In the genomic region with DNA sequence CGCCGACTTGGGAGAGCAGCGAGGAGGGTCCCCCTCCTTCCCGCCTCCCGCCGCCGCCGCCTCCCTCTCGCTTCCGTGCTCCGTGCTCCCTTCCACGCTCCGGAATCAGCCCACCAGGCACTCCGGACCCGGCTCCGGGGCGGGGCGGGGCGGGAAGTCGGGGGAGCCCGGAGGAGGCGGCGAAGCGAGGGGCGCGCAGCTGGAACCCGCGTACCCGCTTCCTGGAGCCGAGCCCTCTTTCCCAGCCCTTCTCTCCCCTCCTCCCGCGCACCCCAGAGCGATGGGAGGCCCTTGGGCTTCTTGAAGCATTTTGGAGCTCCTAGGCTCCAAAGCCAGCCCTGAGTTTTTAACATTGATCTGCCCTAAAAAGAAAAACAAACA, we compare ENCODE assay signal across 12 cellular contexts. TPM values are rescaled to one million over a fixed set of nuclear protein-coding genes. Genes with fewer than 3 reads are reported as not detected.
DNase-seq lines count a peak whose midpoint lies in the region; ATAC-seq and TF ChIP-seq lines count a peak whose summit lies in the region.
"Had no signal": no experiment of that assay in that cellular context is flagged by ENCODE, and none has a peak within 500 bp of the region (broad histone marks: within the 10 kb centered on the region; RNA-seq: fewer than 3 reads in every experiment).

A gene (minus strand): TSS at position 9 of the 381 bp plus-strand sequence. CDS start 16,466 bp downstream, outside the sequence.

- no peak within 1 kb of the TSS for H2AK9ac ChIP-seq in IMR-90 (replicated peaks; ENCODE audit: low read depth, low read length, poor library complexity)

- H2BK15ac ChIP-seq in IMR-90 (ENCODE audit: low read depth, low read length): no peak within 1 kb of the TSS

- H3K4me1 ChIP-seq in IMR-90 (ENCODE audit: control insufficient read depth, insufficient read depth, low read length) (no peaks in the 10 kb centered on the region), neural progenitor cell (peaks cover 26% of the 10 kb centered on the region)

- WGBS in IMR-90 (ENCODE audit: extremely low coverage in 2 of 2, insufficient read length in 1 of 2), 2 experiments: 0% methylated on average over 9 of the region's 33 CpGs; no CpG with 5 or more reads in 1 of the 2 experiments

- H3K4me2 ChIP-seq in IMR-90 (ENCODE audit: low read depth, low read length): no peak within 1 kb of the TSS
- peak within 1 kb of the TSS; percentile 92 for H3K4me2 ChIP-seq in neural progenitor cell
- H3K4me2 ChIP-seq: KMS-11 had no signal

- H3K79me2 ChIP-seq in neural progenitor cell (ENCODE audit: low read depth): no peaks in the 10 kb centered on the region

- H3K27ac Mint-ChIP-seq in glutamatergic neuron (ENCODE audit: unreplicated experiment) (no peak within 1 kb of the TSS), neural progenitor cell (no peak within 1 kb of the TSS)

- H3K36me3 ChIP-seq in IMR-90 (ENCODE audit: control insufficient read depth, insufficient read depth, low read length): no peaks in the 10 kb centered on the region
- H3K36me3 ChIP-seq in neural progenitor cell: no peaks in the 10 kb centered on the region

- H3K9me1 ChIP-seq in IMR-90 (ENCODE audit: insufficient read depth, low read length): no peaks in the 10 kb centered on the region

- no peaks in the 10 kb centered on the region for H3K9me3 Mint-ChIP-seq in glutamatergic neuron (ENCODE audit: unreplicated experiment)
- no peaks in the 10 kb centered on the region for H3K9me3 Mint-ChIP-seq in neural progenitor cell

- TF ChIP-seq RAD21 in IMR-90 (IDR thresholded peaks at IDR 0.05; ENCODE audit: low read length): no peak

- intact Hi-C loops in IMR-90 (cut with micrococcal nuclease): no loop called here

- POLR2A ChIA-PET in IMR-90 (lab: Charles Lee; ENCODE audit: unreplicated experiment): no interaction called here

- H3K18ac ChIP-seq in IMR-90 (ENCODE audit: low read depth, low read length): no peak within 1 kb of the TSS

- H3K9me3 ChIP-seq in IMR-90 (ENCODE audit: control insufficient read depth, insufficient read depth, low read length) (no peaks in the 10 kb centered on the region), neural progenitor cell (ENCODE audit: low read depth) (no peaks in the 10 kb centered on the region)

- H3K56ac ChIP-seq in IMR-90 (ENCODE audit: extremely low read depth, insufficient read depth, low read length): no peak within 1 kb of the TSS

- no peak for TF ChIP-seq POLR2A in IMR-90 (IDR thresholded peaks at IDR 0.05; ENCODE audit: low read depth, low read length)

- H3K36me3 Mint-ChIP-seq in glutamatergic neuron (ENCODE audit: unreplicated experiment) (no peaks in the 10 kb centered on the region), neural progenitor cell (no peaks in the 10 kb centered on the region)

- peaks cover 66% of the 10 kb centered on the region for H3K27me3 ChIP-seq in IMR-90 (ENCODE audit: control insufficient read depth, insufficient read depth, low read length)
- peaks cover 42% of the 10 kb centered on the region for H3K27me3 ChIP-seq in neural progenitor cell

- no peak within 1 kb of the TSS for H2BK5ac ChIP-seq in IMR-90 (ENCODE audit: low read depth, low read length, poor library complexity, severe bottlenecking)

- no peak within 1 kb of the TSS for H4K8ac ChIP-seq in IMR-90 (ENCODE audit: low read depth in 2 of 2, low read length in 2 of 2)

- H3F3A ChIP-seq in neural progenitor cell (ENCODE audit: low read depth): peaks cover 35% of the 10 kb centered on the region

- no peaks in the 10 kb centered on the region for H3K79me1 ChIP-seq in IMR-90 (ENCODE audit: low read depth in 1 of 2, low read length in 2 of 2)

- CTCF ChIA-PET in IMR-90 (lab: Yijun Ruan, JAX): interaction anchor here (0.5 kb wide), 1 partner anchor 408 kb away, joined by 3 read pairs; no protein-coding TSS in a partner anchor

- ATAC-seq in IMR-90 (ENCODE audit: low read depth): peak; percentile 44

- no peak within 1 kb of the TSS for H2BK120ac ChIP-seq in IMR-90 (ENCODE audit: low read depth, low read length)

- dilution Hi-C loops in IMR-90 (cut with HindIII; ENCODE audit: low sequenced_read_pairs, unreplicated experiment): no loop called here

- H3K9ac ChIP-seq in IMR-90 (ENCODE audit: low read depth, low read length) (no peak within 1 kb of the TSS), neural progenitor cell (no peak within 1 kb of the TSS)
- H3K9ac ChIP-seq: KMS-11 had no signal

- TF ChIP-seq CTCF in IMR-90 (conservative IDR thresholded peaks at IDR 0.05; ENCODE audit: low read depth, low read length) (no peak), glutamatergic neuron (IDR thresholded peaks at IDR 0.05; ENCODE audit: partially characterized antibody, unreplicated experiment) (no peak), neural progenitor cell (IDR thresholded peaks at IDR 0.05) (no peak)

- H4K91ac ChIP-seq in IMR-90 (ENCODE audit: insufficient read depth, low read depth, low read length): no peak within 1 kb of the TSS

- H3K4me1 Mint-ChIP-seq in glutamatergic neuron (ENCODE audit: low read depth, unreplicated experiment) (peaks cover 13% of the 10 kb centered on the region), neural progenitor cell (peaks cover 10% of the 10 kb centered on the region)

- H3K4me3 Mint-ChIP-seq in glutamatergic neuron (ENCODE audit: unreplicated experiment) (peak within 1 kb of the TSS; percentile 72), neural progenitor cell (peak within 1 kb of the TSS; percentile 77)

- H3K4me3 ChIP-seq in IMR-90 (ENCODE audit: insufficient read depth, low read depth, low read length) (no peak within 1 kb of the TSS), neural progenitor cell (peak within 1 kb of the TSS; percentile 61)

- H2BK20ac ChIP-seq in IMR-90 (ENCODE audit: low read depth, low read length): no peak within 1 kb of the TSS

- BruUV-seq in IMR-90 (replicated peaks; lab: Mats Ljungman, UMichigan): no TSS peak

- no peak within 1 kb of the TSS; the same call in 1 of the 2 replicates for H3K23ac ChIP-seq in IMR-90 (ENCODE audit: low read depth, low read length)

- in situ Hi-C loops in IMR-90 (cut with MboI; ENCODE audit: low sequenced_read_pairs): no loop called here

- H3K27me3 Mint-ChIP-seq in glutamatergic neuron (ENCODE audit: unreplicated experiment): peaks cover 7% of the 10 kb centered on the region
- H3K27me3 Mint-ChIP-seq in neural progenitor cell (ENCODE audit: insufficient read depth, low read depth): peaks cover 40% of the 10 kb centered on the region

- H4K20me1 ChIP-seq in IMR-90 (ENCODE audit: insufficient read depth, low read length) (no peaks in the 10 kb centered on the region), neural progenitor cell (ENCODE audit: low read depth) (peaks cover 13% of the 10 kb centered on the region)

- H3K4ac ChIP-seq in IMR-90 (ENCODE audit: low read depth, low read length): no peak within 1 kb of the TSS

- no peak within 1 kb of the TSS for H2AK5ac ChIP-seq in IMR-90 (ENCODE audit: low read depth, low read length)

- no peak within 1 kb of the TSS for H3K14ac ChIP-seq in IMR-90 (replicated peaks; ENCODE audit: low read depth, low read length)

- DNase-seq in NCI-H2227 (lab: John Stamatoyannopoulos, UW; ENCODE audit: unreplicated experiment): peak; percentile 48
- no peak for DNase-seq in NCI-H2227 treated with DMSO at 0.1 percent for 48 hours (lab: John Stamatoyannopoulos, UW)
- DNase-seq in IMR-90: no peak
- no peak for DNase-seq in glutamatergic neuron
- no peak for DNase-seq in neural progenitor cell (ENCODE audit: low spot score)
- no peak for DNase-seq in retina
- no peak for DNase-seq in globus pallidus (ENCODE audit: low spot score)
- DNase-seq in mucosa of gallbladder (ENCODE audit: low spot score): no peak
- DNase-seq: DMS153, NCI-H2029 had no signal

- H2AFZ ChIP-seq in IMR-90 (replicated peaks; ENCODE audit: low read length, poor library complexity) (no peak within 1 kb of the TSS), neural progenitor cell (replicated peaks) (no peak within 1 kb of the TSS)

- no peak within 1 kb of the TSS for H4K5ac ChIP-seq in IMR-90 (ENCODE audit: low read depth, low read length)

- H3K27ac ChIP-seq in IMR-90 (ENCODE audit: insufficient read depth, low read length): no peak within 1 kb of the TSS
- H3K27ac ChIP-seq in neural progenitor cell: no peak within 1 kb of the TSS
- H3K27ac ChIP-seq: KMS-11 had no signal

TF ChIP-seq in IMR-90, 13 proteins besides CTCF, POLR2A, EP300 and RAD21:
- TF ChIP-seq CHD1 (IDR thresholded peaks at IDR 0.05; ENCODE audit: low read depth, low read length) (no peak), RFX5 (IDR thresholded peaks at IDR 0.05; ENCODE audit: low read depth, low read length) (no peak), RCOR1 (IDR thresholded peaks at IDR 0.05; ENCODE audit: insufficient replicate concordance, low read length) (no peak)
- TF ChIP-seq, protein P1, sequence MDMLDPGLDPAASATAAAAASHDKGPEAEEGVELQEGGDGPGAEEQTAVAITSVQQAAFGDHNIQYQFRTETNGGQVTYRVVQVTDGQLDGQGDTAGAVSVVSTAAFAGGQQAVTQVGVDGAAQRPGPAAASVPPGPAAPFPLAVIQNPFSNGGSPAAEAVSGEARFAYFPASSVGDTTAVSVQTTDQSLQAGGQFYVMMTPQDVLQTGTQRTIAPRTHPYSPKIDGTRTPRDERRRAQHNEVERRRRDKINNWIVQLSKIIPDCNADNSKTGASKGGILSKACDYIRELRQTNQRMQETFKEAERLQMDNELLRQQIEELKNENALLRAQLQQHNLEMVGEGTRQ (IDR thresholded peaks at IDR 0.05; ENCODE audit: low read depth, low read length): no peak
TF ChIP-seq in IMR-90: peak in this region for 0.

RNA-seq across cellular contexts. Expression of the gene that starts here (rescaled TPM):
- total RNA-seq in IMR-90 (2012; rRNA removed) (not detected in 2 replicates), glutamatergic neuron (ENCODE audit: unreplicated experiment) (1.5 TPM), neural progenitor cell (ENCODE audit: low replicate concordance) (0.40 TPM in 1 of 2 replicates, not detected in the other), mucosa of gallbladder (0.26 TPM)
- polyA plus RNA-seq in IMR-90 (2012; rRNA removed): not detected in 2 replicates
- not detected in 2 replicates for polyA plus RNA-seq in IMR-90 (2012; cell fraction: cytosol; rRNA removed)
- 0.02 TPM in 1 of 2 replicates, not detected in the other for polyA plus RNA-seq in IMR-90 (2012; cell fraction: nucleus; rRNA removed; ENCODE audit: low replicate concordance)
- total RNA-seq: urinary bladder had no signal

Comparison
In these comparisons a context has a peak if more than half of its experiments do, and no peak if none do; other contexts are left out.
1. Peak in ATAC-seq in IMR-90; RNA of the gene not detected or under 1 TPM.